In the genomic region with DNA sequence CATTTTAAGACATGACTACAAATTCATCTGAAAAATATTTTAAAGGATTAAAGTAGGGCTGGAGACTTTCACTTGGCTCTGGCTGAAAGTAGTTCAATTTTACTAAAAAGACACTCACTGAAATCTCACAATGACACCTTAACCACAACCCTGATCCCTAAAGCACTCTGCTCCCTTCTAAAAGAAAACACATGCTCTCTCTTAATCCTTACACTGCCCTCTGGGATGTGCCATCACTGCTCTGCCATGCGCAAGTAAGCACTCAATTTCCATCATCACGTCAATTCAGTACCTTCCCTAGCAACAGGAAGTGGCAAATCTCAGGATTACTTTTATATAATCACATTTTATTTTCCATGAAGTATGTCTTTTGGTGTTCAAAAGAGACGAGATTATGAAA, we compare ENCODE assay signal across 1 cellular context.
TF ChIP-seq lines count a peak whose summit lies in the region.

No MANE protein-coding gene starts in this region.

TF ChIP-seq in GM12878, 131 proteins besides CTCF, POLR2A, EP300 and RAD21:
- TF ChIP-seq BACH1 (IDR thresholded peaks at IDR 0.05; ENCODE audit: borderline replicate concordance) = no peak
- no peak for TF ChIP-seq FOXM1 (IDR thresholded peaks at IDR 0.05; ENCODE audit: low read depth, low read length)
- no peak for TF ChIP-seq ZNF24 (IDR thresholded peaks at IDR 0.05)
- TF ChIP-seq CREM (IDR thresholded peaks at IDR 0.05; ENCODE audit: low read depth) = no peak
- TF ChIP-seq BRCA1 (IDR thresholded peaks at IDR 0.05; ENCODE audit: low read depth, low read length) = no peak
- TF ChIP-seq SMAD5 (IDR thresholded peaks at IDR 0.05; ENCODE audit: low read depth) = no peak
- no peak for TF ChIP-seq NFYA (IDR thresholded peaks at IDR 0.05; ENCODE audit: borderline replicate concordance, low read depth, low read length)
- no peak for TF ChIP-seq EED (IDR thresholded peaks at IDR 0.05; ENCODE audit: low read depth)
- TF ChIP-seq FOS (IDR thresholded peaks at IDR 0.05; ENCODE audit: borderline replicate concordance, extremely low read depth, insufficient read length) = no peak
- no peak for TF ChIP-seq TCF7 (IDR thresholded peaks at IDR 0.05; ENCODE audit: borderline replicate concordance)
- TF ChIP-seq IRF4 (IDR thresholded peaks at IDR 0.05; ENCODE audit: low read depth, low read length) = no peak
- TF ChIP-seq CUX1 (IDR thresholded peaks at IDR 0.05; ENCODE audit: insufficient replicate concordance, low read depth, low read length) = no peak
- no peak for TF ChIP-seq CBX5 (IDR thresholded peaks at IDR 0.05; ENCODE audit: low read depth)
- TF ChIP-seq KAT2A (conservative IDR thresholded peaks at IDR 0.05; ENCODE audit: control insufficient read depth, low read depth, low read length) = no peak
- no peak for TF ChIP-seq STAT1 (conservative IDR thresholded peaks at IDR 0.05)
- TF ChIP-seq CEBPB (IDR thresholded peaks at IDR 0.05; ENCODE audit: borderline replicate concordance in 1 of 2, low read depth in 2 of 2, low read length in 2 of 2) = no peak
